Comparison of ENCODE assay signal across 17 cellular contexts in genomic region chr11:82398300-82398815, GRCh38.
DNase-seq lines count a peak whose midpoint lies in the region; ATAC-seq and TF ChIP-seq lines count a peak whose summit lies in the region.
"Had no signal": no experiment of that assay in that cellular context is flagged by ENCODE, and none has a peak within 500 bp of the region (broad histone marks: within the 10 kb centered on the region; RNA-seq: fewer than 3 reads in every experiment).

No MANE protein-coding gene starts in this region.

- ATAC-seq in body of pancreas (peak; percentile 48), GM19397 (IDR thresholded peaks at IDR 0.05; ENCODE audit: unreplicated experiment) (no peak)
- ATAC-seq: K562 had no signal

- no peaks in the 10 kb centered on the region for H3K9me3 Mint-ChIP-seq in activated CD4-positive, alpha-beta T cell treated with anti-CD3 and anti-CD28 coated beads, Interleukin-2, amount 10 ng/mL, durations not matched to agents 24 days and 14 days
- H3K9me3 Mint-ChIP-seq: neural progenitor cell had no signal

- H3K27me3 ChIP-seq in body of pancreas (no peaks in the 10 kb centered on the region), sigmoid colon (no peaks in the 10 kb centered on the region), BE2C (no peaks in the 10 kb centered on the region)
- H3K27me3 ChIP-seq: neural progenitor cell, Peyer's patch had no signal

- H3K27ac Mint-ChIP-seq in activated CD4-positive, alpha-beta T cell treated with anti-CD3 and anti-CD28 coated beads, Interleukin-2, amount 10 ng/mL, durations not matched to agents 24 days and 14 days = no peak overlapping the region
- H3K27ac Mint-ChIP-seq: activated naive CD4-positive, alpha-beta T cell treated with anti-CD3 and anti-CD28 coated beads, Interleukin-2, amount 10 ng/mL, durations not matched to agents 7 days and 5 days; neural progenitor cell had no signal

- no peaks in the 10 kb centered on the region for H3K4me1 Mint-ChIP-seq in activated CD4-positive, alpha-beta T cell treated with anti-CD3 and anti-CD28 coated beads, Interleukin-2, amount 10 ng/mL, durations not matched to agents 24 days and 14 days
- H3K4me1 Mint-ChIP-seq: activated naive CD4-positive, alpha-beta T cell treated with anti-CD3 and anti-CD28 coated beads, Interleukin-2, amount 10 ng/mL, durations not matched to agents 7 days and 5 days; neural progenitor cell had no signal

- TF ChIP-seq CTCF in body of pancreas (IDR thresholded peaks at IDR 0.05) = no peak
- no peak for TF ChIP-seq CTCF in sigmoid colon (IDR thresholded peaks at IDR 0.05)
- TF ChIP-seq CTCF in BE2C (IDR thresholded peaks at IDR 0.05; ENCODE audit: low read depth, low read length) = no peak

- H3K4me3 ChIP-seq in body of pancreas (no peak overlapping the region), sigmoid colon (no peak overlapping the region), BE2C (ENCODE audit: low read depth, low read length) (no peak overlapping the region)
- H3K4me3 ChIP-seq: coronary artery, K562, neural progenitor cell, Peyer's patch had no signal

- no peak overlapping the region for H3K27ac ChIP-seq in body of pancreas
- no peak overlapping the region for H3K27ac ChIP-seq in sigmoid colon
- H3K27ac ChIP-seq: neural progenitor cell, Peyer's patch had no signal

- H3K36me3 ChIP-seq in body of pancreas (replicated peaks in 1 of 2; ENCODE audit: insufficient read depth in 1 of 2, low read depth in 2 of 2) = no peaks in the 10 kb centered on the region
- H3K36me3 ChIP-seq in sigmoid colon = no peaks in the 10 kb centered on the region
- no peaks in the 10 kb centered on the region for H3K36me3 ChIP-seq in BE2C
- H3K36me3 ChIP-seq: neural progenitor cell, Peyer's patch had no signal

- no peak for TF ChIP-seq POLR2A in body of pancreas (IDR thresholded peaks at IDR 0.05)
- no peak for TF ChIP-seq POLR2A in sigmoid colon (IDR thresholded peaks at IDR 0.05)

- DNase-seq in HT1080 (ENCODE audit: low read depth) = peak; percentile 14
- peak in 1 of 4 donors; percentile 25 for DNase-seq in body of pancreas
- DNase-seq in left kidney (ENCODE audit: low read depth, low spot score) = peak; percentile 4
- DNase-seq in sigmoid colon = peak; percentile 68
- DNase-seq in BE2C = no peak
- DNase-seq in activated gamma-delta T cell (lab: John Stamatoyannopoulos, UW) = no peak
- DNase-seq in activated CD4-positive, alpha-beta T cell treated with anti-CD3 and anti-CD28 coated beads, Interleukin-2, amount 10 ng/mL, durations not matched to agents 24 days and 14 days = no peak
- DNase-seq: activated naive CD4-positive, alpha-beta T cell treated with anti-CD3 and anti-CD28 coated beads, Interleukin-2, amount 10 ng/mL, durations not matched to agents 7 days and 5 days; EL; NCI-H1417; NCI-H82; Peyer's patch; stimulated activated CD4-positive, alpha-beta T cell treated with anti-CD3 and anti-CD28 coated beads, Interleukin-4, amount 100 ng/mL, for 1 hour had no signal

- H3K4me3 Mint-ChIP-seq in activated CD4-positive, alpha-beta T cell treated with anti-CD3 and anti-CD28 coated beads, Interleukin-2, amount 10 ng/mL, durations not matched to agents 24 days and 14 days = no peak overlapping the region
- H3K4me3 Mint-ChIP-seq: activated naive CD4-positive, alpha-beta T cell treated with anti-CD3 and anti-CD28 coated beads, Interleukin-2, amount 10 ng/mL, durations not matched to agents 7 days and 5 days; neural progenitor cell had no signal

- no peaks in the 10 kb centered on the region for H3K36me3 Mint-ChIP-seq in activated CD4-positive, alpha-beta T cell treated with anti-CD3 and anti-CD28 coated beads, Interleukin-2, amount 10 ng/mL, durations not matched to agents 24 days and 14 days (ENCODE audit: low read depth)
- H3K36me3 Mint-ChIP-seq: activated naive CD4-positive, alpha-beta T cell treated with anti-CD3 and anti-CD28 coated beads, Interleukin-2, amount 10 ng/mL, durations not matched to agents 7 days and 5 days; neural progenitor cell had no signal

- H3K27me3 Mint-ChIP-seq in activated CD4-positive, alpha-beta T cell treated with anti-CD3 and anti-CD28 coated beads, Interleukin-2, amount 10 ng/mL, durations not matched to agents 24 days and 14 days = no peaks in the 10 kb centered on the region
- H3K27me3 Mint-ChIP-seq: activated naive CD4-positive, alpha-beta T cell treated with anti-CD3 and anti-CD28 coated beads, Interleukin-2, amount 10 ng/mL, durations not matched to agents 7 days and 5 days had no signal

- H3K9me3 ChIP-seq in body of pancreas (no peaks in the 10 kb centered on the region), sigmoid colon (peaks cover 0 to 2% (median under 1%) of the 10 kb centered on the region in 4 donors), BE2C (no peaks in the 10 kb centered on the region)
- H3K9me3 ChIP-seq: Peyer's patch had no signal

- TF ChIP-seq EP300 in sigmoid colon (IDR thresholded peaks at IDR 0.05) = no peak

- intact Hi-C loops in body of pancreas (cut with DNase I) (no loop called here), sigmoid colon (cut with DNase I) (no loop called here)
- intact Hi-C loops in activated CD4-positive, alpha-beta T cell treated with anti-CD3 and anti-CD28 coated beads, Interleukin-2, amount 10 ng/mL, durations not matched to agents 24 days and 14 days (cut with micrococcal nuclease) = no loop called here

- H3K4me1 ChIP-seq in body of pancreas (no peaks in the 10 kb centered on the region), sigmoid colon (peaks cover 0 to 3% (median 0%) of the 10 kb centered on the region in 4 donors), BE2C (no peaks in the 10 kb centered on the region)
- H3K4me1 ChIP-seq: neural progenitor cell, Peyer's patch had no signal

- 63 to 75% methylated on average over 4 of the region's 4 CpGs for WGBS in body of pancreas, 2 donors
- WGBS in sigmoid colon, 2 donors = 81% methylated on average over 4 of the region's 4 CpGs

Comparison
In these comparisons a context has a peak if more than half of its experiments do, and no peak if none do; other contexts are left out.
1. DNase-seq: peak in HT1080 (single experiment), left kidney (single experiment) and sigmoid colon (single experiment); none in BE2C (single experiment), activated gamma-delta T cell (single experiment) and activated CD4-positive, alpha-beta T cell treated with anti-CD3 and anti-CD28 coated beads, Interleukin-2, amount 10 ng/mL, durations not matched to agents 24 days and 14 days (single experiment).